22 cellular contexts compared by ENCODE assay signal in genomic region chr3:153783106-153783505, GRCh38.
DNase-seq lines count a peak whose midpoint lies in the region; ATAC-seq and TF ChIP-seq lines count a peak whose summit lies in the region.
"Had no signal": no experiment of that assay in that cellular context is flagged by ENCODE, and none has a peak within 500 bp of the region (broad histone marks: within the 10 kb centered on the region; RNA-seq: fewer than 3 reads in every experiment).

No MANE protein-coding gene starts in this region.

- no peak overlapping the region for H3K4me3 ChIP-seq in endodermal cell (ENCODE audit: low read length)
- no peak overlapping the region for H3K4me3 ChIP-seq in smooth muscle cell
- H3K4me3 ChIP-seq: esophagus squamous epithelium, PC-9, upper lobe of left lung had no signal

- H3K27ac Mint-ChIP-seq in endodermal cell = no peak overlapping the region
- H3K27ac Mint-ChIP-seq: activated naive CD8-positive, alpha-beta T cell; activated T-cell treated with anti-CD3 and anti-CD28 coated beads, Interleukin-2, amount 50 U/mL, for 24 hours; IgD-negative memory B cell; stimulated activated memory B cell treated with anti-CD40 and anti-IgM and Interleukin-4, amounts not matched to agents 10 μg/mL and 1 μg/mL and 100 μg/mL, for 72 hours had no signal

- H3K27me3 ChIP-seq in endodermal cell (ENCODE audit: control insufficient read depth, insufficient read depth, low read length, poor library complexity, severe bottlenecking) (no peaks in the 10 kb centered on the region), smooth muscle cell (ENCODE audit: low read depth) (no peaks in the 10 kb centered on the region)
- H3K27me3 ChIP-seq: BE2C, brain microvascular endothelial cell, esophagus squamous epithelium, upper lobe of left lung had no signal

- no peak overlapping the region for H3K4me3 Mint-ChIP-seq in endodermal cell
- H3K4me3 Mint-ChIP-seq: activated naive CD8-positive, alpha-beta T cell; activated T-cell treated with anti-CD3 and anti-CD28 coated beads, Interleukin-2, amount 50 U/mL, for 24 hours; IgD-negative memory B cell; stimulated activated memory B cell treated with anti-CD40 and anti-IgM and Interleukin-4, amounts not matched to agents 10 μg/mL and 1 μg/mL and 100 μg/mL, for 72 hours had no signal

- H3K4me2 ChIP-seq in smooth muscle cell = peak overlapping the region; percentile 49
- H3K4me2 ChIP-seq: PC-9 had no signal

- no peak overlapping the region for H3K9ac ChIP-seq in endodermal cell (ENCODE audit: extremely low read depth, low read length, poor library complexity, severe bottlenecking)
- no peak overlapping the region for H3K9ac ChIP-seq in smooth muscle cell (ENCODE audit: low read depth)

- H3K4me1 ChIP-seq in endodermal cell (ENCODE audit: control insufficient read depth, insufficient read depth, low read length) (no peaks in the 10 kb centered on the region), smooth muscle cell (ENCODE audit: low read depth) (peaks cover 7% of the 10 kb centered on the region)
- H3K4me1 ChIP-seq: BE2C, upper lobe of left lung had no signal

- in situ Hi-C loops in ACHN (cut with HindIII; ENCODE audit: low pct_ligation_motif_present, low pct_unique_long_range_greater_than_20kb, low sequenced_read_pairs) = no loop called here

- no peaks in the 10 kb centered on the region for H3K9me3 ChIP-seq in endodermal cell (ENCODE audit: control insufficient read depth, low read length)
- no peaks in the 10 kb centered on the region for H3K9me3 ChIP-seq in smooth muscle cell (replicated peaks; ENCODE audit: low read depth)
- H3K9me3 ChIP-seq: BE2C, esophagus squamous epithelium, upper lobe of left lung had no signal

- H4K20me1 ChIP-seq in smooth muscle cell (ENCODE audit: low read depth) = no peaks in the 10 kb centered on the region

- H3K9me3 Mint-ChIP-seq in endodermal cell = no peaks in the 10 kb centered on the region
- H3K9me3 Mint-ChIP-seq: activated T-cell treated with anti-CD3 and anti-CD28 coated beads, Interleukin-2, amount 50 U/mL, for 24 hours; IgD-negative memory B cell; stimulated activated memory B cell treated with anti-CD40 and anti-IgM and Interleukin-4, amounts not matched to agents 10 μg/mL and 1 μg/mL and 100 μg/mL, for 72 hours had no signal

- no peaks in the 10 kb centered on the region for H3K79me2 ChIP-seq in smooth muscle cell (ENCODE audit: low read depth)

- H3K36me3 ChIP-seq in endodermal cell (ENCODE audit: control insufficient read depth, insufficient read depth, low read length) = no peaks in the 10 kb centered on the region
- H3K36me3 ChIP-seq in smooth muscle cell (ENCODE audit: low read depth) = no peaks in the 10 kb centered on the region
- H3K36me3 ChIP-seq: BE2C, brain microvascular endothelial cell, esophagus squamous epithelium, upper lobe of left lung had no signal

- no peak for ATAC-seq in HG02852 (IDR thresholded peaks at IDR 0.05; ENCODE audit: unreplicated experiment)
- ATAC-seq: left lobe of liver; stimulated activated memory B cell treated with anti-CD40 and anti-IgM and Interleukin-4, amounts not matched to agents 10 μg/mL and 1 μg/mL and 100 μg/mL, for 72 hours had no signal

- TF ChIP-seq CTCF in endodermal cell (conservative IDR thresholded peaks at IDR 0.05) = no peak
- no peak for TF ChIP-seq CTCF in smooth muscle cell (IDR thresholded peaks at IDR 0.05; ENCODE audit: borderline replicate concordance, insufficient read depth, poor library complexity, severe bottlenecking)

- H3F3A ChIP-seq in smooth muscle cell (ENCODE audit: low read depth) = peaks cover 7% of the 10 kb centered on the region

- peak overlapping the region; percentile 34 for H2AFZ ChIP-seq in smooth muscle cell (ENCODE audit: low read depth)
- H2AFZ ChIP-seq: PC-9 had no signal

- peaks cover 6% of the 10 kb centered on the region for H3K4me1 Mint-ChIP-seq in endodermal cell
- H3K4me1 Mint-ChIP-seq: stimulated activated memory B cell treated with anti-CD40 and anti-IgM and Interleukin-4, amounts not matched to agents 10 μg/mL and 1 μg/mL and 100 μg/mL, for 72 hours had no signal

- DNase-seq in NCI-H524 (lab: John Stamatoyannopoulos, UW) (peak; percentile 97 to 99), endodermal cell (no peak), iPS-NIHi7 (ENCODE audit: extremely low spot score) (peak; percentile 21), smooth muscle cell (lab: John Stamatoyannopoulos, UW; ENCODE audit: unreplicated experiment) (no peak), ACHN (no peak)
- no peak for DNase-seq in activated naive CD4-positive, alpha-beta T cell treated with anti-CD3 and anti-CD28 coated beads, Interleukin-2, amount 50 U/mL, for 16 hours
- no peak for DNase-seq in activated naive CD4-positive, alpha-beta T cell treated with Interleukin-2 at 50 U/mL for 16 hours
- DNase-seq: activated CD4-positive, alpha-beta T cell treated with anti-CD3 and anti-CD28 coated beads, Interleukin-2, amount 50 U/mL, for 48 hours; activated T-cell treated with anti-CD3 and anti-CD28 coated beads, Interleukin-2, amount 50 U/mL, for 24 hours; BE2C; brain microvascular endothelial cell; DMS 273 treated with DMSO at 0.1 percent for 48 hours; esophagus squamous epithelium; NCI-H187; NCI-H748 treated with DMSO at 0.1 percent for 48 hours; PC-9; upper lobe of left lung had no signal

- no peaks in the 10 kb centered on the region for H3K36me3 Mint-ChIP-seq in endodermal cell (ENCODE audit: low read depth)
- H3K36me3 Mint-ChIP-seq: activated naive CD8-positive, alpha-beta T cell; IgD-negative memory B cell; stimulated activated memory B cell treated with anti-CD40 and anti-IgM and Interleukin-4, amounts not matched to agents 10 μg/mL and 1 μg/mL and 100 μg/mL, for 72 hours had no signal

- no peaks in the 10 kb centered on the region for H3K27me3 Mint-ChIP-seq in endodermal cell (ENCODE audit: insufficient read depth)
- H3K27me3 Mint-ChIP-seq: activated T-cell treated with anti-CD3 and anti-CD28 coated beads, Interleukin-2, amount 50 U/mL, for 24 hours; IgD-negative memory B cell; stimulated activated memory B cell treated with anti-CD40 and anti-IgM and Interleukin-4, amounts not matched to agents 10 μg/mL and 1 μg/mL and 100 μg/mL, for 72 hours had no signal

- 60 to 75% methylated on average over 1 to 2 of the region's 2 CpGs for WGBS in endodermal cell (ENCODE audit: insufficient coverage in 1 of 2, insufficient read length in 1 of 2), 2 experiments
- 19% methylated on average over 2 of the region's 2 CpGs for WGBS in smooth muscle cell (ENCODE audit: low lambda C conversion rate)

- H3K27ac ChIP-seq in endodermal cell (ENCODE audit: low read depth, low read length) = peak overlapping the region; percentile 18
- no peak overlapping the region for H3K27ac ChIP-seq in smooth muscle cell (ENCODE audit: low read depth)
- H3K27ac ChIP-seq: brain microvascular endothelial cell, esophagus squamous epithelium, PC-9, upper lobe of left lung had no signal

Comparison
In these comparisons a context has a peak if more than half of its experiments do, and no peak if none do; other contexts are left out.
1. DNase-seq: peak in NCI-H524 (2 of 2) and iPS-NIHi7 (single experiment); none in endodermal cell (single experiment), smooth muscle cell (single experiment), activated naive CD4-positive, alpha-beta T cell treated with anti-CD3 and anti-CD28 coated beads, Interleukin-2, amount 50 U/mL, for 16 hours (single experiment), activated naive CD4-positive, alpha-beta T cell treated with Interleukin-2 at 50 U/mL for 16 hours (single experiment) and ACHN (single experiment).